ENCODE assay signal across 27 cellular contexts in the genomic region with DNA sequence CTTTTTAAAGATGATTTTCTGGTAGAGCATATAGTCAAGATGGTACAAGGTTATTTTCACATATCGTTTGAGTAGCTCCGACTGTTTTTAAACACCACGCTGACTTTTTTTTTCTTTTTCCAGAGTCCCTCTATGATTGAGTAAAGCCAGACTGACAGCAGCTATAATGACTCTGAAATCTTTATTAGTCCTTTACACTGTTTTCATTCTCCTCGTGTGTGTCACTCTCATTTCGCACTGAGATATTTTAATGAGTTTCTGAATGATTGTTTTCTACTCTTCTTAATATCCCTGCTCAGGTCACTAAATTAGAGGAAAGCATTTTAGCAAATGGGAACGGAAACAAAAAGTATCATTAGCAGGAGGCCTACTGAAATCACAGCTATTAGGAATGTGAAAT.
DNase-seq lines count a peak whose midpoint lies in the region; ATAC-seq and TF ChIP-seq lines count a peak whose summit lies in the region.
"Had no signal": no experiment of that assay in that cellular context is flagged by ENCODE, and none has a peak within 500 bp of the region (broad histone marks: within the 10 kb centered on the region; RNA-seq: fewer than 3 reads in every experiment).

No MANE protein-coding gene starts in this region.

- no peak overlapping the region for H3K4me2 ChIP-seq in hepatocyte
- H3K4me2 ChIP-seq: A549, GM23338 had no signal

- no peak overlapping the region for H3K27ac ChIP-seq in hepatocyte
- H3K27ac ChIP-seq: A549 had no signal

- peaks cover 4% of the 10 kb centered on the region for H3K4me1 Mint-ChIP-seq in activated T-helper 17 cell treated with anti-CD3 and anti-CD28 coated beads, Interleukin-2, amount 50 U/mL, for 72 hours
- no peaks in the 10 kb centered on the region for H3K4me1 Mint-ChIP-seq in Calu3 (ENCODE audit: low read depth, unreplicated experiment)
- no peaks in the 10 kb centered on the region for H3K4me1 Mint-ChIP-seq in naive thymus-derived CD8-positive, alpha-beta T cell

- ATAC-seq in GM21717 (IDR thresholded peaks at IDR 0.05; ENCODE audit: unreplicated experiment) = peak; percentile 68
- peak; percentile 42 for ATAC-seq in activated T-helper 17 cell treated with anti-CD3 and anti-CD28 coated beads, Interleukin-2, amount 50 U/mL, for 72 hours (replicated peaks)
- ATAC-seq in naive thymus-derived CD8-positive, alpha-beta T cell = no peak
- ATAC-seq: A549, GM23338, SK-N-SH treated with all-trans-retinoic acid at 6 μM for 48 hours had no signal

- CTCF ChIA-PET in Calu3 (lab: Charles Lee) = no interaction called here

- no peak overlapping the region for H3K27ac Mint-ChIP-seq in activated T-helper 17 cell treated with anti-CD3 and anti-CD28 coated beads, Interleukin-2, amount 50 U/mL, for 72 hours
- no peak overlapping the region for H3K27ac Mint-ChIP-seq in Calu3 (ENCODE audit: unreplicated experiment)
- no peak overlapping the region for H3K27ac Mint-ChIP-seq in naive thymus-derived CD8-positive, alpha-beta T cell
- H3K27ac Mint-ChIP-seq: GM23338, H9 had no signal

- no peaks in the 10 kb centered on the region for H3K9me2 ChIP-seq in hepatocyte (replicated peaks; ENCODE audit: insufficient read depth)

- no peaks in the 10 kb centered on the region for H3K36me3 Mint-ChIP-seq in activated T-helper 17 cell treated with anti-CD3 and anti-CD28 coated beads, Interleukin-2, amount 50 U/mL, for 72 hours (ENCODE audit: low read depth)
- H3K36me3 Mint-ChIP-seq in Calu3 (ENCODE audit: insufficient read depth, unreplicated experiment) = no peaks in the 10 kb centered on the region
- H3K36me3 Mint-ChIP-seq in naive thymus-derived CD8-positive, alpha-beta T cell = peaks cover 0 to 7% (median 0%) of the 10 kb centered on the region in 3 donors

- H3K27me3 Mint-ChIP-seq in activated T-helper 17 cell treated with anti-CD3 and anti-CD28 coated beads, Interleukin-2, amount 50 U/mL, for 72 hours = no peaks in the 10 kb centered on the region
- no peaks in the 10 kb centered on the region for H3K27me3 Mint-ChIP-seq in Calu3 (ENCODE audit: unreplicated experiment)
- H3K27me3 Mint-ChIP-seq in naive thymus-derived CD8-positive, alpha-beta T cell = peaks cover 0 to 6% (median 0%) of the 10 kb centered on the region in 5 donors
- H3K27me3 Mint-ChIP-seq: CD4-positive, alpha-beta memory T cell had no signal

- intact Hi-C loops in Calu3 (cut with micrococcal nuclease; ENCODE audit: unreplicated experiment) = no loop called here

- TF ChIP-seq CTCF in hepatocyte (IDR thresholded peaks at IDR 0.05; ENCODE audit: poor library complexity) = no peak
- no peak for TF ChIP-seq CTCF in Calu3 (IDR thresholded peaks at IDR 0.05; ENCODE audit: unreplicated experiment)

- H3K27me3 ChIP-seq in hepatocyte (no peaks in the 10 kb centered on the region), neuron (ENCODE audit: insufficient read depth, low read length) (no peaks in the 10 kb centered on the region)
- H3K27me3 ChIP-seq: MG63 had no signal

- no peaks in the 10 kb centered on the region for H4K20me1 ChIP-seq in hepatocyte (ENCODE audit: insufficient read depth, poor library complexity, severe bottlenecking)

- H3K9me3 ChIP-seq in hepatocyte (ENCODE audit: low read depth) (no peaks in the 10 kb centered on the region), neuron (ENCODE audit: low read length) (no peaks in the 10 kb centered on the region)
- H3K9me3 ChIP-seq: A549, MG63 had no signal

- H3K4me1 ChIP-seq in hepatocyte (ENCODE audit: insufficient read depth) (no peaks in the 10 kb centered on the region), neuron (ENCODE audit: insufficient read depth, low read length) (peaks cover 9% of the 10 kb centered on the region)
- H3K4me1 ChIP-seq: A549 had no signal

- no peaks in the 10 kb centered on the region for H3K36me3 ChIP-seq in hepatocyte (replicated peaks; ENCODE audit: insufficient read depth, low read depth)
- no peaks in the 10 kb centered on the region for H3K36me3 ChIP-seq in neuron (ENCODE audit: insufficient read depth, low read length)
- H3K36me3 ChIP-seq: MG63 had no signal

- peak overlapping the region; percentile 27 for H2AFZ ChIP-seq in hepatocyte
- peak overlapping the region; percentile 7 for H2AFZ ChIP-seq in neuron (ENCODE audit: low read depth, low read length)
- H2AFZ ChIP-seq: GM23338 had no signal

- H3K4me3 Mint-ChIP-seq in activated T-helper 17 cell treated with anti-CD3 and anti-CD28 coated beads, Interleukin-2, amount 50 U/mL, for 72 hours = no peak overlapping the region
- no peak overlapping the region for H3K4me3 Mint-ChIP-seq in Calu3 (ENCODE audit: low read depth, unreplicated experiment)
- H3K4me3 Mint-ChIP-seq in naive thymus-derived CD8-positive, alpha-beta T cell = no peak overlapping the region
- H3K4me3 Mint-ChIP-seq: CD4-positive, alpha-beta memory T cell; GM23338; H9 had no signal

- no peaks in the 10 kb centered on the region for H3K9me3 Mint-ChIP-seq in activated T-helper 17 cell treated with anti-CD3 and anti-CD28 coated beads, Interleukin-2, amount 50 U/mL, for 72 hours
- peaks cover 6% of the 10 kb centered on the region for H3K9me3 Mint-ChIP-seq in Calu3 (ENCODE audit: low read depth, unreplicated experiment)
- H3K9me3 Mint-ChIP-seq in naive thymus-derived CD8-positive, alpha-beta T cell = peaks cover 0 to 5% (median 0%) of the 10 kb centered on the region in 9 donors
- H3K9me3 Mint-ChIP-seq: GM23338, H9 had no signal

- DNase-seq in hepatocyte (ENCODE audit: low spot score) (no peak), SHP77 treated with DMSO at 0.1 percent for 48 hours (lab: John Stamatoyannopoulos, UW) (no peak), Kasumi-1 (lab: John Stamatoyannopoulos, UW) (no peak), Calu3 (no peak)
- DNase-seq in naive thymus-derived CD8-positive, alpha-beta T cell = no peak
- DNase-seq: AML-193; C1 segment of cervical spinal cord; CD4-positive, alpha-beta memory T cell; COR-L47; DMS 273 treated with DMSO at 0.1 percent for 48 hours; DMS79; EL; GF-D8; H9; MG63; NCI-H1105 treated with DMSO at 0.1 percent for 48 hours; NCI-H1694; NCI-H2029 treated with DMSO at 0.1 percent for 48 hours; NCI-H2171; NCI-H774 had no signal

- POLR2A ChIA-PET in naive thymus-derived CD8-positive, alpha-beta T cell (lab: Charles Lee) = no interaction called here

- no peak overlapping the region for H3K4me3 ChIP-seq in hepatocyte
- H3K4me3 ChIP-seq in neuron (ENCODE audit: low read length) = no peak overlapping the region
- H3K4me3 ChIP-seq: A549, GM23338, K562, MG63 had no signal

- no TSS peak for BruUV-seq in Calu3 (replicated peaks; lab: Mats Ljungman, UMichigan)

- H3K79me2 ChIP-seq in hepatocyte = no peaks in the 10 kb centered on the region

- WGBS in hepatocyte (ENCODE audit: low lambda C conversion rate, missing lambda C conversion rate) = 54% methylated on average over 6 of the region's 6 CpGs

Comparison
In these comparisons a context has a peak if more than half of its experiments do, and no peak if none do; other contexts are left out.
1. ATAC-seq: peak in GM21717 (single experiment) and activated T-helper 17 cell treated with anti-CD3 and anti-CD28 coated beads, Interleukin-2, amount 50 U/mL, for 72 hours (single experiment); none in naive thymus-derived CD8-positive, alpha-beta T cell (0 of 2).